23 cellular contexts compared by ENCODE assay signal in genomic region chr22:22125579-22126468, GRCh38.
"Had no signal": no experiment of that assay in that cellular context is flagged by ENCODE, and none has a peak within 500 bp of the region (broad histone marks: within the 10 kb centered on the region; RNA-seq: fewer than 3 reads in every experiment).

No MANE protein-coding gene starts in this region.

- DNase-seq: activated CD4-positive, alpha-beta T cell treated with anti-CD3 and anti-CD28 coated beads for 1 hour; activated CD4-positive, alpha-beta T cell treated with anti-CD3 and anti-CD28 coated beads, Interleukin-2, amount 50 U/mL, for 4 hours; activated T-cell treated with anti-CD3 and anti-CD28 coated beads for 4 hours; amygdala; dermis blood vessel endothelial cell; effector memory CD8-positive, alpha-beta T cell; esophagus squamous epithelium; heart right ventricle; immature natural killer cell; kidney glomerular epithelial cell; left ventricle myocardium superior; ovary; right lobe of liver; small intestine; stimulated activated CD4-positive, alpha-beta T cell treated with anti-CD3 and anti-CD28 coated beads, Interleukin-15, amount 100 ng/mL, for 24 hours; stimulated activated CD4-positive, alpha-beta T cell treated with anti-CD3 and anti-CD28 coated beads, Interleukin-2, amount 100 ng/mL, for 48 hours; stomach; T-helper 1 cell; T1000 had no signal

- H3K9me3 Mint-ChIP-seq: effector memory CD8-positive, alpha-beta T cell; immature natural killer cell; neural progenitor cell; type B pancreatic cell had no signal

- ATAC-seq: effector memory CD8-positive, alpha-beta T cell; heart right ventricle; left ventricle myocardium superior had no signal

- H3K36me3 Mint-ChIP-seq: activated naive CD8-positive, alpha-beta T cell; immature natural killer cell; neural progenitor cell; type B pancreatic cell had no signal

- H3K4me3 ChIP-seq: cardiac muscle cell, esophagus squamous epithelium, heart right ventricle, neural progenitor cell, ovary, right lobe of liver, stomach had no signal

- H3K27ac Mint-ChIP-seq: activated naive CD8-positive, alpha-beta T cell; effector memory CD8-positive, alpha-beta T cell; immature natural killer cell; neural progenitor cell; type B pancreatic cell had no signal

- H3K4me1 Mint-ChIP-seq: immature natural killer cell, neural progenitor cell had no signal

- H3K4me3 Mint-ChIP-seq: activated naive CD8-positive, alpha-beta T cell; effector memory CD8-positive, alpha-beta T cell; immature natural killer cell; neural progenitor cell; type B pancreatic cell had no signal
